In genomic region chr4:76216521-76216920, GRCh38 we compare ENCODE assay signal across 27 cellular contexts. TPM values are rescaled to one million over a fixed set of nuclear protein-coding genes. Genes with fewer than 3 reads are reported as not detected.
A peak's percentile ranks its signal among the peaks of the same experiment; 100 is the strongest.
DNase-seq lines count a peak whose midpoint lies in the region; ATAC-seq, FAIRE-seq and TF ChIP-seq lines count a peak whose summit lies in the region.
"Had no signal": no experiment of that assay in that cellular context is flagged by ENCODE, and none has a peak within 500 bp of the region (broad histone marks: within the 10 kb centered on the region; RNA-seq: fewer than 3 reads in every experiment).

No MANE protein-coding gene starts in this region.

- intact Hi-C loops in HepG2 (cut with micrococcal nuclease; ENCODE audit: unreplicated experiment) (no loop called here), breast epithelium (cut with DNase I; ENCODE audit: low total_unique reads) (no loop called here)

- no peaks in the 10 kb centered on the region for H3K27me3 Mint-ChIP-seq in naive thymus-derived CD8-positive, alpha-beta T cell
- peaks cover 4% of the 10 kb centered on the region for H3K27me3 Mint-ChIP-seq in endodermal cell (ENCODE audit: insufficient read depth)
- H3K27me3 Mint-ChIP-seq: activated naive CD4-positive, alpha-beta T cell treated with anti-CD3 and anti-CD28 coated beads, Interleukin-2, amount 50 U/mL, for 24 hours had no signal

- H3K4me3 Mint-ChIP-seq in naive thymus-derived CD8-positive, alpha-beta T cell: peak overlapping the region in 2 of 10 donors; percentile 2 to 8
- H3K4me3 Mint-ChIP-seq in endodermal cell: no peak overlapping the region
- H3K4me3 Mint-ChIP-seq: T-helper 1 cell treated with Interleukin-12 subunit alpha and Interleukin-12 subunit beta and Interleukin-4 antibody, amounts not matched to agents 30 μg/mL and 1 μg/mL, for 36 hours had no signal

- BruUV-seq in HepG2 (replicated peaks; lab: Mats Ljungman, UMichigan): no TSS peak

- POLR2A ChIA-PET in HepG2 (lab: Yijun Ruan, JAX): no interaction called here
- POLR2A ChIA-PET in naive thymus-derived CD8-positive, alpha-beta T cell (lab: Charles Lee): no interaction called here

- peak overlapping the region; percentile 77 to 82 for H3K27ac ChIP-seq in liver (ENCODE audit: low read depth in 1 of 2, low read length in 2 of 2)
- no peak overlapping the region for H3K27ac ChIP-seq in HepG2 (ENCODE audit: extremely low read length, insufficient read depth, low read length)
- H3K27ac ChIP-seq in breast epithelium: peak overlapping the region; percentile 98 to 99
- no peak overlapping the region for H3K27ac ChIP-seq in endodermal cell (ENCODE audit: low read depth, low read length)
- H3K27ac ChIP-seq: esophagus muscularis mucosa, parathyroid adenoma, SJCRH30, tibial nerve had no signal

- H3K4me3 ChIP-seq in liver (ENCODE audit: low read depth in 1 of 3, low read length in 3 of 3) (no peak overlapping the region), HepG2 (replicated peaks in 1 of 3; ENCODE audit: insufficient read depth in 1 of 3, low read depth in 2 of 3, low read length in 3 of 3) (no peak overlapping the region), breast epithelium (no peak overlapping the region), endodermal cell (ENCODE audit: low read length) (no peak overlapping the region)
- H3K4me3 ChIP-seq: BLaER1 treated with 17β-estradiol and CSF1 and Interleukin-3, amounts not matched to agents 10 nM and 100 nM; esophagus muscularis mucosa; Peyer's patch; SJCRH30; tibial nerve had no signal

- no peaks in the 10 kb centered on the region for H4K20me1 ChIP-seq in HepG2 (ENCODE audit: insufficient read depth, low read length)

- no peak for TF ChIP-seq RAD21 in liver (IDR thresholded peaks at IDR 0.05)
- TF ChIP-seq RAD21 in HepG2 (CRISPR knock-in tag; IDR thresholded peaks at IDR 0.05): no peak

- TF ChIP-seq CTCF in liver (IDR thresholded peaks at IDR 0.05; ENCODE audit: low read depth, low read length, missing input control): no peak
- TF ChIP-seq CTCF in HepG2 (CRISPR knock-in tag; IDR thresholded peaks at IDR 0.05): no peak
- TF ChIP-seq CTCF in breast epithelium (IDR thresholded peaks at IDR 0.05): no peak
- no peak for TF ChIP-seq CTCF in endodermal cell (conservative IDR thresholded peaks at IDR 0.05)

- FAIRE-seq in HepG2 (lab: Jason Lieb, UNC): no peak
- FAIRE-seq: H1, keratinocyte, small intestine had no signal

- peak overlapping the region in 6 of 10 donors; percentile 5 to 97 (median 60) for H3K27ac Mint-ChIP-seq in naive thymus-derived CD8-positive, alpha-beta T cell
- H3K27ac Mint-ChIP-seq in endodermal cell: no peak overlapping the region
- H3K27ac Mint-ChIP-seq: T-helper 1 cell treated with Interleukin-12 subunit alpha and Interleukin-12 subunit beta and Interleukin-4 antibody, amounts not matched to agents 30 μg/mL and 1 μg/mL, for 36 hours had no signal

- TF ChIP-seq EP300 in HepG2 (IDR thresholded peaks at IDR 0.05; ENCODE audit: low read depth in 2 of 2, low read length in 2 of 2): no peak
- TF ChIP-seq EP300 in HepG2 (CRISPR knock-in tag; IDR thresholded peaks at IDR 0.05; ENCODE audit: borderline replicate concordance): no peak

- CTCF ChIA-PET in HepG2 (lab: Yijun Ruan, JAX; ENCODE audit: low intra/inter-chr PET ratio, low total read pairs): no interaction called here

- no peak overlapping the region for H2AFZ ChIP-seq in HepG2 (ENCODE audit: low read length)
- H2AFZ ChIP-seq: parathyroid adenoma had no signal

- no peaks in the 10 kb centered on the region for H3K36me3 ChIP-seq in liver (ENCODE audit: control insufficient read depth in 4 of 4, insufficient read depth in 3 of 4, low read depth in 1 of 4, low read length in 3 of 4)
- H3K36me3 ChIP-seq in HepG2 (replicated peaks in 1 of 2; ENCODE audit: control insufficient read depth in 1 of 2, insufficient read depth in 2 of 2, low read length in 2 of 2): no peaks in the 10 kb centered on the region
- H3K36me3 ChIP-seq in breast epithelium: no peaks in the 10 kb centered on the region
- H3K36me3 ChIP-seq in endodermal cell (ENCODE audit: control insufficient read depth, insufficient read depth, low read length): no peaks in the 10 kb centered on the region
- H3K36me3 ChIP-seq: esophagus muscularis mucosa, Peyer's patch, SJCRH30, tibial nerve had no signal

- in situ Hi-C loops in HepG2 (cut with HindIII; ENCODE audit: extremely low pct_ligation_motif_present, low pct_unique_long_range_greater_than_20kb): no loop called here

- no peak for ATAC-seq in HepG2
- no peak for ATAC-seq in naive thymus-derived CD8-positive, alpha-beta T cell

- peaks cover 10 to 79% (median 62%) of the 10 kb centered on the region in 4 donors for H3K4me1 ChIP-seq in liver (ENCODE audit: control insufficient read depth in 4 of 4, insufficient read depth in 4 of 4, low read length in 3 of 4)
- H3K4me1 ChIP-seq in HepG2 (ENCODE audit: insufficient read depth, low read length): peaks cover 72% of the 10 kb centered on the region
- H3K4me1 ChIP-seq in breast epithelium: peaks cover 2 to 17% of the 10 kb centered on the region in 2 donors
- H3K4me1 ChIP-seq in endodermal cell (ENCODE audit: control insufficient read depth, insufficient read depth, low read length): peaks cover 3% of the 10 kb centered on the region

- H3K4me1 Mint-ChIP-seq in naive thymus-derived CD8-positive, alpha-beta T cell: peaks cover 20 to 44% (median 40%) of the 10 kb centered on the region in 4 donors
- H3K4me1 Mint-ChIP-seq in endodermal cell: peaks cover 28% of the 10 kb centered on the region

- DNase-seq in HepG2 (ENCODE audit: low spot score) (no peak), breast epithelium (ENCODE audit: low spot score in 2 of 2) (no peak), ureter (ENCODE audit: low spot score) (no peak), NCI-H748 (lab: John Stamatoyannopoulos, UW; ENCODE audit: unreplicated experiment) (no peak), amniotic stem cell (lab: John Stamatoyannopoulos, UW) (no peak), endodermal cell (no peak)
- DNase-seq in naive thymus-derived CD8-positive, alpha-beta T cell: no peak
- DNase-seq: activated CD4-positive, alpha-beta T cell treated with anti-CD3 and anti-CD28 coated beads, Interleukin-2, amount 50 U/mL, for 1 hour; aorta; effector CD4-positive, alpha-beta T cell; NCI-H2107; NK-92 treated with Interleukin-12 subunit alpha and Interleukin-12 subunit beta, amount 100 ng/mL, for 24 hours; Peyer's patch; stimulated activated CD4-positive, alpha-beta T cell treated with anti-CD3 and anti-CD28 coated beads, Interleukin-2, amount 100 ng/mL, for 48 hours; stimulated activated naive CD4-positive, alpha-beta T cell treated with Interleukin-2 at 50 U/mL for 16 hours had no signal

- H3K9ac ChIP-seq in liver (ENCODE audit: low read depth in 1 of 2, low read length in 2 of 2): no peak overlapping the region
- H3K9ac ChIP-seq in HepG2 (ENCODE audit: insufficient read depth, low read depth, low read length): no peak overlapping the region
- no peak overlapping the region for H3K9ac ChIP-seq in endodermal cell (ENCODE audit: extremely low read depth, low read length, poor library complexity, severe bottlenecking)
- H3K9ac ChIP-seq: parathyroid adenoma had no signal

- H3K9me3 Mint-ChIP-seq in naive thymus-derived CD8-positive, alpha-beta T cell: no peaks in the 10 kb centered on the region
- no peaks in the 10 kb centered on the region for H3K9me3 Mint-ChIP-seq in endodermal cell
- H3K9me3 Mint-ChIP-seq: activated naive CD4-positive, alpha-beta T cell treated with anti-CD3 and anti-CD28 coated beads, Interleukin-2, amount 50 U/mL, for 24 hours; T-helper 1 cell treated with Interleukin-12 subunit alpha and Interleukin-12 subunit beta and Interleukin-4 antibody, amounts not matched to agents 30 μg/mL and 1 μg/mL, for 36 hours had no signal

- 56% methylated on average over 2 of the region's 2 CpGs for WGBS in liver
- WGBS in HepG2 (ENCODE audit: low lambda C conversion rate): 61% methylated on average over 2 of the region's 2 CpGs
- 88 to 100% methylated on average over 1 to 2 of the region's 2 CpGs for WGBS in endodermal cell (ENCODE audit: insufficient coverage in 1 of 2, insufficient read length in 1 of 2), 2 experiments

- H3K4me2 ChIP-seq in HepG2 (ENCODE audit: low read depth, low read length): no peak overlapping the region

- H3K9me3 ChIP-seq in liver (ENCODE audit: control insufficient read depth in 4 of 4, low read length in 3 of 4) (no peaks in the 10 kb centered on the region), HepG2 (ENCODE audit: low read length) (no peaks in the 10 kb centered on the region), breast epithelium (no peaks in the 10 kb centered on the region), endodermal cell (ENCODE audit: control insufficient read depth, low read length) (no peaks in the 10 kb centered on the region)
- H3K9me3 ChIP-seq: BLaER1 treated with 17β-estradiol and CSF1 and Interleukin-3, amounts not matched to agents 10 nM and 100 nM; esophagus muscularis mucosa; Peyer's patch; SJCRH30; tibial nerve had no signal

- H3K79me2 ChIP-seq in HepG2 (ENCODE audit: insufficient read depth, low read length): peaks cover 18% of the 10 kb centered on the region

- H3K36me3 Mint-ChIP-seq in naive thymus-derived CD8-positive, alpha-beta T cell: no peaks in the 10 kb centered on the region
- H3K36me3 Mint-ChIP-seq in endodermal cell (ENCODE audit: low read depth): no peaks in the 10 kb centered on the region

- no peaks in the 10 kb centered on the region for H3K27me3 ChIP-seq in liver (ENCODE audit: control insufficient read depth in 4 of 4, insufficient read depth in 4 of 4, low read length in 3 of 4)
- no peaks in the 10 kb centered on the region; a peak in 1 of 5 replicates for H3K27me3 ChIP-seq in HepG2 (ENCODE audit: control insufficient read depth in 1 of 2, insufficient read depth in 2 of 2, low read length in 2 of 2)
- H3K27me3 ChIP-seq in breast epithelium: no peaks in the 10 kb centered on the region
- no peaks in the 10 kb centered on the region for H3K27me3 ChIP-seq in endodermal cell (ENCODE audit: control insufficient read depth, insufficient read depth, low read length, poor library complexity, severe bottlenecking)
- H3K27me3 ChIP-seq: BLaER1 treated with 17β-estradiol and CSF1 and Interleukin-3, amounts not matched to agents 10 nM and 100 nM; esophagus muscularis mucosa; Peyer's patch; SJCRH30; tibial nerve had no signal

- TF ChIP-seq POLR2A in HepG2 (IDR thresholded peaks at IDR 0.05; ENCODE audit: insufficient read depth in 1 of 2, low read depth in 2 of 2, low read length in 2 of 2) (no peak), breast epithelium (IDR thresholded peaks at IDR 0.05) (no peak)

RNA-seq across cellular contexts. Expression of gene SCARB2, which starts 2.9 kb away (rescaled TPM):
- total RNA-seq in liver: 100 to 1,000 TPM in 1 of 2 donors, 10 to 100 TPM in 1; 81.0 to 136 TPM
- polyA plus RNA-seq in liver: 10 to 100 TPM; 58.2 to 66.5 TPM
- total RNA-seq in HepG2 (2016; rRNA removed; fragmentation: Illumina TruSeq; extraction: Trizol): 23.5 and 43.4 TPM in 2 replicates
- total RNA-seq in HepG2 (2016; cell fraction: cytosol; rRNA removed; fragmentation: Illumina TruSeq; extraction: Trizol; ENCODE audit: low read depth): 3.4 and 5.0 TPM in 2 replicates
- total RNA-seq in HepG2 (2016; cell fraction: insoluble cytoplasmic fraction; rRNA removed; fragmentation: Illumina TruSeq; extraction: Trizol): 27.0 and 44.9 TPM in 2 replicates
- total RNA-seq in HepG2 (2016; cell fraction: membrane; rRNA removed; fragmentation: Illumina TruSeq; extraction: Trizol): 11.4 and 14.4 TPM in 2 replicates
- 46.8 and 54.9 TPM in 2 replicates for total RNA-seq in HepG2 (2016; cell fraction: nucleus; rRNA removed; fragmentation: Illumina TruSeq; extraction: Trizol)
- 40.6 and 45.9 TPM in 2 replicates for polyA plus RNA-seq in HepG2 (2011; rRNA removed)
- 21.7 and 39.6 TPM in 2 replicates for polyA plus RNA-seq in HepG2 (2011; cell fraction: cytosol; rRNA removed)
- 16.5 and 20.8 TPM in 2 replicates for polyA plus RNA-seq in HepG2 (2011; cell fraction: nucleus; rRNA removed)
- polyA plus RNA-seq in HepG2 (2012): 49.6 and 72.8 TPM in 2 replicates
- polyA plus RNA-seq in HepG2 (2016; cell fraction: cytosol; fragmentation: Illumina TruSeq; extraction: Trizol; ENCODE audit: low read depth): 2.5 and 3.1 TPM in 2 replicates
- polyA plus RNA-seq in HepG2 (2016; cell fraction: insoluble cytoplasmic fraction; fragmentation: Illumina TruSeq; extraction: Trizol; ENCODE audit: low read depth): 20.1 and 21.1 TPM in 2 replicates
- 6.3 and 6.6 TPM in 2 replicates for polyA plus RNA-seq in HepG2 (2016; cell fraction: membrane; fragmentation: Illumina TruSeq; extraction: Trizol; ENCODE audit: low read depth)
- 41.0 and 42.6 TPM in 2 replicates for polyA plus RNA-seq in HepG2 (2016; cell fraction: nucleus; fragmentation: Illumina TruSeq; extraction: Trizol; ENCODE audit: insufficient read depth, low read depth)
- 35.5 and 55.9 TPM in 2 replicates for polyA minus RNA-seq in HepG2 (2011; rRNA and poly(A)+ RNA removed; ENCODE audit: low replicate concordance)
- polyA minus RNA-seq in HepG2 (2011; cell fraction: cytosol; rRNA and poly(A)+ RNA removed): 46.9 and 76.7 TPM in 2 replicates
- 69.5 and 87.4 TPM in 2 replicates for polyA minus RNA-seq in HepG2 (2011; cell fraction: nucleus; rRNA and poly(A)+ RNA removed)
- 100 to 1,000 TPM; 148 to 231 (median 160) TPM for total RNA-seq in breast epithelium
- total RNA-seq in naive thymus-derived CD8-positive, alpha-beta T cell: 10 to 100 TPM; 23.2 to 25.8 TPM
- polyA plus RNA-seq in naive thymus-derived CD8-positive, alpha-beta T cell: 10 to 100 TPM; 11.0 to 14.3 (median 14.0) TPM
- total RNA-seq in ureter: 228 TPM
- total RNA-seq in endodermal cell: 10 to 100 TPM; 45.8 to 78.5 TPM
- polyA plus RNA-seq in endodermal cell (2013, experiment 1 of 2): 76.5 TPM
- 71.8 TPM for polyA plus RNA-seq in endodermal cell (2013, experiment 2 of 2)

RNA-seq across cellular contexts. Expression of gene FAM47E, which starts 35.0 kb away (rescaled TPM):
- total RNA-seq in liver: 1 to 10 TPM; 1.3 to 2.0 TPM
- 1 to 10 TPM in 1 of 2 donors, under 1 TPM in 1; 0.85 to 2.5 TPM for polyA plus RNA-seq in liver
- 0.29 and 0.33 TPM in 2 replicates for total RNA-seq in HepG2 (2016; rRNA removed; fragmentation: Illumina TruSeq; extraction: Trizol)
- 0.30 TPM in 1 of 2 replicates, not detected in the other for total RNA-seq in HepG2 (2016; cell fraction: cytosol; rRNA removed; fragmentation: Illumina TruSeq; extraction: Trizol; ENCODE audit: low read depth)
- total RNA-seq in HepG2 (2016; cell fraction: insoluble cytoplasmic fraction; rRNA removed; fragmentation: Illumina TruSeq; extraction: Trizol): 0.37 and 0.65 TPM in 2 replicates
- total RNA-seq in HepG2 (2016; cell fraction: membrane; rRNA removed; fragmentation: Illumina TruSeq; extraction: Trizol): 0.25 and 0.41 TPM in 2 replicates
- total RNA-seq in HepG2 (2016; cell fraction: nucleus; rRNA removed; fragmentation: Illumina TruSeq; extraction: Trizol): 0.31 and 0.50 TPM in 2 replicates
- polyA plus RNA-seq in HepG2 (2011; rRNA removed): 0.60 and 0.66 TPM in 2 replicates
- polyA plus RNA-seq in HepG2 (2011; cell fraction: cytosol; rRNA removed): 0.24 and 0.50 TPM in 2 replicates
- polyA plus RNA-seq in HepG2 (2011; cell fraction: nucleus; rRNA removed): 0.06 and 1.5 TPM in 2 replicates
- 1.2 and 1.8 TPM in 2 replicates for polyA plus RNA-seq in HepG2 (2012)
- polyA plus RNA-seq in HepG2 (2016; cell fraction: cytosol; fragmentation: Illumina TruSeq; extraction: Trizol; ENCODE audit: low read depth): 0.27 and 0.29 TPM in 2 replicates
- polyA plus RNA-seq in HepG2 (2016; cell fraction: insoluble cytoplasmic fraction; fragmentation: Illumina TruSeq; extraction: Trizol; ENCODE audit: low read depth): 0.29 and 0.50 TPM in 2 replicates
- polyA plus RNA-seq in HepG2 (2016; cell fraction: membrane; fragmentation: Illumina TruSeq; extraction: Trizol; ENCODE audit: low read depth): not detected in 2 replicates
- polyA plus RNA-seq in HepG2 (2016; cell fraction: nucleus; fragmentation: Illumina TruSeq; extraction: Trizol; ENCODE audit: insufficient read depth, low read depth): 0.44 TPM in 1 of 2 replicates, not detected in the other
- 0.02 TPM in 1 of 2 replicates, not detected in the other for polyA minus RNA-seq in HepG2 (2011; rRNA and poly(A)+ RNA removed; ENCODE audit: low replicate concordance)
- 0.69 TPM in 1 of 2 replicates, not detected in the other for polyA minus RNA-seq in HepG2 (2011; cell fraction: cytosol; rRNA and poly(A)+ RNA removed)
- polyA minus RNA-seq in HepG2 (2011; cell fraction: nucleus; rRNA and poly(A)+ RNA removed): 1.5 and 1.9 TPM in 2 replicates
- 10 to 100 TPM in 1 of 3 donors, 1 to 10 TPM in 2; 6.1 to 17.9 (median 9.5) TPM for total RNA-seq in breast epithelium
- 1 to 10 TPM in 1 of 2 experiments, under 1 TPM in 1; 0.60 to 1.3 TPM for total RNA-seq in naive thymus-derived CD8-positive, alpha-beta T cell
- under 1 TPM in 1 of 3 donors, not detected in 2; 0.64 TPM for polyA plus RNA-seq in naive thymus-derived CD8-positive, alpha-beta T cell
- 9.6 TPM for total RNA-seq in ureter
- 1 to 10 TPM in 1 of 2 donors, under 1 TPM in 1; 0.84 to 2.5 TPM for total RNA-seq in endodermal cell
- 5.7 TPM for polyA plus RNA-seq in endodermal cell (2013, experiment 1 of 2)
- polyA plus RNA-seq in endodermal cell (2013, experiment 2 of 2): 3.5 TPM
- total RNA-seq: lung microvascular endothelial cell had no signal

Comparison
In these comparisons a context has a peak if more than half of its experiments do, and no peak if none do; other contexts are left out.
1. H3K27ac ChIP-seq: peak in liver (2 of 2) and breast epithelium (2 of 2); none in HepG2 (single experiment) and endodermal cell (single experiment).